ENCODE assay signal across 8 cellular contexts in the genomic region with DNA sequence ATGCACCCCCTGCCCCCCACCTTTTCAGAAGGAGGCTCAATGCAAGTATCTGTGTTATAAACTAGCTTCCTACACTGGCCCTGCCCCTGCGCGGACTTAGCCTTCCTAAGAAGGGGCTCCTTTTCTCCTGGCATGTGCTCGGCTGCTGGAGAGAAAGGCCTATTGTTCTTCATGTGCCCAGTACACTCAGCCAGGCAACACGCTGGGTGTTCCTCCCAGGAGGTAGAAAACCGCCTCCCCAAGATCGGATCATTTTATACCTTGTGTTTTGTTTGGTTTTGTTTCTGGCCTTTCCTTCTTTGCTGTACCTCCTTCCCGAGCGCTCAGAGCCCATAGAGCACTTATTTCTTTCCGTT. TPM values are rescaled to one million over a fixed set of nuclear protein-coding genes. Genes with fewer than 3 reads are reported as not detected.
DNase-seq lines count a peak whose midpoint lies in the region; ATAC-seq and TF ChIP-seq lines count a peak whose summit lies in the region.

No MANE protein-coding gene starts in this region.

- no peak overlapping the region for H4K5ac ChIP-seq in mesendoderm (ENCODE audit: low read length)

- no peaks in the 10 kb centered on the region for H3K79me2 ChIP-seq in mesendoderm (ENCODE audit: control insufficient read depth, insufficient read depth, low read length)

- peaks cover 59% of the 10 kb centered on the region for H3K4me1 Mint-ChIP-seq in CD4-positive, alpha-beta T cell (ENCODE audit: low read depth)

- peak overlapping the region; percentile 80 for H3K4me3 Mint-ChIP-seq in CD4-positive, alpha-beta T cell

- peak overlapping the region; percentile 63 for H3K9ac ChIP-seq in mesendoderm (ENCODE audit: low read length)

- no peaks in the 10 kb centered on the region for H3K27me3 ChIP-seq in CD4-positive, alpha-beta T cell (ENCODE audit: control insufficient read depth, insufficient read depth, low read length)
- H3K27me3 ChIP-seq in body of pancreas, result no peaks in the 10 kb centered on the region
- no peaks in the 10 kb centered on the region for H3K27me3 ChIP-seq in mesendoderm (ENCODE audit: insufficient read depth, low read length, poor library complexity)
- no peaks in the 10 kb centered on the region for H3K27me3 ChIP-seq in upper lobe of right lung

- POLR2A ChIA-PET in CD4-positive, alpha-beta T cell (lab: Charles Lee), result interaction anchor here (1.0 to 4.7 kb wide), 5 partner anchors 19 to 575 kb away, joined by 3 to 42 read pairs (median 13); a partner anchor contains a TSS

- 50 to 66% methylated on average over 9 of the region's 9 CpGs for WGBS in body of pancreas, 2 donors
- no CpG with 5 or more reads among the region's 9 CpGs for WGBS in mesendoderm (ENCODE audit: extremely low coverage, insufficient coverage, low lambda C conversion rate)

- no peaks in the 10 kb centered on the region for H3K9me3 ChIP-seq in CD4-positive, alpha-beta T cell (ENCODE audit: control insufficient read depth, low read length)
- H3K9me3 ChIP-seq in body of pancreas, result no peaks in the 10 kb centered on the region
- no peaks in the 10 kb centered on the region for H3K9me3 ChIP-seq in upper lobe of right lung

- TF ChIP-seq POLR2A in body of pancreas (IDR thresholded peaks at IDR 0.05), result no peak

- H3K4me2 ChIP-seq in mesendoderm (ENCODE audit: low read length), result no peak overlapping the region

- H3K27me3 Mint-ChIP-seq in CD4-positive, alpha-beta T cell, result no peaks in the 10 kb centered on the region

- peak overlapping the region; percentile 80 for H3K27ac ChIP-seq in CD4-positive, alpha-beta T cell (ENCODE audit: low read depth, low read length)
- H3K27ac ChIP-seq in body of pancreas (peak overlapping the region in 3 of 4 donors; percentile 74 to 93 (median 92)), mesendoderm (ENCODE audit: low read depth, low read length) (peak overlapping the region; percentile 81), upper lobe of right lung (peak overlapping the region; percentile 82)

- peak overlapping the region; percentile 62 for H2BK120ac ChIP-seq in mesendoderm (ENCODE audit: low read depth, low read length)

- H3K79me1 ChIP-seq in mesendoderm (ENCODE audit: low read length), result no peaks in the 10 kb centered on the region

- TF ChIP-seq CTCF in CD4-positive, alpha-beta T cell (IDR thresholded peaks at IDR 0.05), result no peak
- no peak for TF ChIP-seq CTCF in body of pancreas (IDR thresholded peaks at IDR 0.05)
- no peak for TF ChIP-seq CTCF in upper lobe of right lung (IDR thresholded peaks at IDR 0.05)

- peak overlapping the region; percentile 98 for H3K27ac Mint-ChIP-seq in CD4-positive, alpha-beta T cell

- DNase-seq in CD4-positive, alpha-beta T cell, result no peak
- peak; percentile 94 for DNase-seq in NCI-H146 (lab: John Stamatoyannopoulos, UW)
- DNase-seq in body of pancreas, result peak in 2 of 4 donors; percentile 14 to 20
- DNase-seq in mesendoderm, result peak; percentile 77
- no peak for DNase-seq in upper lobe of right lung
- no peak for DNase-seq in cerebellum (ENCODE audit: low spot score)

- no peaks in the 10 kb centered on the region for H3K36me3 Mint-ChIP-seq in CD4-positive, alpha-beta T cell (ENCODE audit: low read depth)

- H2BK15ac ChIP-seq in mesendoderm (replicated peaks; ENCODE audit: low read depth), result no peak overlapping the region

- H3K23ac ChIP-seq in mesendoderm (ENCODE audit: low read length), result peak overlapping the region; percentile 83

- H3K4me3 ChIP-seq in body of pancreas (no peak overlapping the region), mesendoderm (ENCODE audit: low read length) (no peak overlapping the region), upper lobe of right lung (no peak overlapping the region)

- H2AK5ac ChIP-seq in mesendoderm (ENCODE audit: low read length), result no peak overlapping the region

- H3K18ac ChIP-seq in mesendoderm (ENCODE audit: low read length), result peak overlapping the region; percentile 9

- peak overlapping the region; percentile 81 for H3K4ac ChIP-seq in mesendoderm (ENCODE audit: low read depth, low read length)

- intact Hi-C loops in CD4-positive, alpha-beta T cell (cut with DNase I, micrococcal nuclease), result loop anchor here (1.0 to 5.0 kb wide), 10 partner anchors 15 to 979 kb away; a partner anchor contains a TSS
- intact Hi-C loops in body of pancreas (cut with DNase I) (no loop called here), upper lobe of right lung (cut with DNase I) (loop anchor here (10.0 kb wide), 2 partner anchors 45 to 455 kb away; a partner anchor contains a TSS)

- peak overlapping the region; percentile 89 for H3K56ac ChIP-seq in mesendoderm (ENCODE audit: low read length)

- peak overlapping the region; percentile 92 for H2BK5ac ChIP-seq in mesendoderm (ENCODE audit: low read length)

- H4K8ac ChIP-seq in mesendoderm (ENCODE audit: low read depth, low read length), result no peak overlapping the region

- ATAC-seq in CD4-positive, alpha-beta T cell (ENCODE audit: poor library complexity), result no peak
- ATAC-seq in body of pancreas, result no peak
- ATAC-seq in upper lobe of right lung, result no peak
- no peak for ATAC-seq in HG03280 (IDR thresholded peaks at IDR 0.05; ENCODE audit: unreplicated experiment)
- no peak for ATAC-seq in GM21367 (IDR thresholded peaks at IDR 0.05; ENCODE audit: unreplicated experiment)

- H3K36me3 ChIP-seq in body of pancreas (replicated peaks in 1 of 2; ENCODE audit: insufficient read depth in 1 of 2, low read depth in 2 of 2), result no peaks in the 10 kb centered on the region
- H3K36me3 ChIP-seq in mesendoderm (ENCODE audit: control insufficient read depth, insufficient read depth, low read length), result no peaks in the 10 kb centered on the region
- H3K36me3 ChIP-seq in upper lobe of right lung, result no peaks in the 10 kb centered on the region

- H3K4me1 ChIP-seq in body of pancreas (peaks cover 99% of the 10 kb centered on the region), mesendoderm (ENCODE audit: control insufficient read depth, low read depth, low read length) (peaks cover 10% of the 10 kb centered on the region), upper lobe of right lung (peaks cover 42% of the 10 kb centered on the region)

- CTCF ChIA-PET in CD4-positive, alpha-beta T cell (lab: Charles Lee), result interaction anchor here (0.7 to 3.5 kb wide), 9 partner anchors 26 to 455 kb away, joined by 3 to 24 read pairs (median 3); a partner anchor contains a TSS

- no peaks in the 10 kb centered on the region for H3K9me3 Mint-ChIP-seq in CD4-positive, alpha-beta T cell

RNA-seq across cellular contexts. Expression of a gene that starts 30.2 kb away (rescaled TPM):
- total RNA-seq in CD4-positive, alpha-beta T cell, result 1,000 to 10,000 TPM; 1,350 to 1,388 TPM
- total RNA-seq in body of pancreas (100 to 1,000 TPM; 194 to 196 TPM), upper lobe of right lung (140 TPM), cerebellum (139 TPM)
- 49.8 TPM for polyA plus RNA-seq in mesendoderm (2013, experiment 1 of 2)
- 46.0 TPM for polyA plus RNA-seq in mesendoderm (2013, experiment 2 of 2)

Comparison
In these comparisons a context has a peak if more than half of its experiments do, and no peak if none do; other contexts are left out.
1. DNase-seq: peak in NCI-H146 (single experiment) and mesendoderm (single experiment); none in CD4-positive, alpha-beta T cell (0 of 10), upper lobe of right lung (single experiment) and cerebellum (single experiment).
2. Peak in every context shown above with its lines, with median percentiles within 50 percentile points of each other: H3K27ac ChIP-seq.